Comparison of ENCODE assay signal across 8 cellular contexts in the genomic region with DNA sequence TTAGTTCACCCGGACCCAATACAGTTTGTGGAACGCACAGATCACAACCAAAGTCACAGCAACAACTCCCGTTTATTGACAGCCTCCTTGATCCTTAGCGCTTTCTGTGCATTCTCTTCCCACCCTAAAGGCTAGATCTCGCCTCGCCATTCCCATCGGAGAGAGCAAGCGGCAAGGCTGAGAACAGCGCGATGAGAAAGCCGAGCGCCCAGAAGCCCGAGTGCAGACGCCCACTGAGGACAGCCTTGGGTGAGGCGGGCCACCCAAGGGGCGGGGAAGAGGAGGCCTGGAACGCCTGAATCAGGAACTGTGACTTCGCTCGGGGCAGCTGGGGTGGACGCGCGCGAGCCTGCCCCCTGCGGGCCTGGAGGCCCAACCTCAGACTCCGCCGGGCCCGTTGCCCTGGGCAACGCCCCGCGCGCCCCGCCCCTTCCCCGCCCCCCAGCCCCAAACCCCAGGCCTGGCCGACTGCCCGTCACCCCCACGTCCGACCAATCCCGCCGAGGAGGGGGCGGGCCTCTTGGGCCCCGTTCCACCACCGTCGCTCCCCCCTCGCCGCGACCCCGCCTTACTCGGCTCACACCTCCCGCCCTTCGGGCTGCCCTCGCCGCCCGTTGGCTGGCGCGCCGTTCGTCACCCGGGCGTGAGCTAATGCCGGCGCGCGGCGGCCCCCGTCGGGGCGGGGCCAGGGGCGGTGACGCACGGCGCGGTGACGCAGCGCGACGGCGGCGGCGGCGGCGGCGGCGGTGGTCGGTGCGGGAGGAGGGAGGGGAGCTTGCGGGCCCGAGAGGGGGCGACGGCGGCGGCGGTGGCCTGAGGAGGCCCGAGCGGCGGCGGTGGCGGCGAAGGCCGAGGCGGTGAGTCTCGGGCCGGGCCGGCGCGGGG. TPM values are rescaled to one million over a fixed set of nuclear protein-coding genes. Genes with fewer than 3 reads are reported as not detected.
DNase-seq lines count a peak whose midpoint lies in the region; ATAC-seq and TF ChIP-seq lines count a peak whose summit lies in the region.

A gene with protein sequence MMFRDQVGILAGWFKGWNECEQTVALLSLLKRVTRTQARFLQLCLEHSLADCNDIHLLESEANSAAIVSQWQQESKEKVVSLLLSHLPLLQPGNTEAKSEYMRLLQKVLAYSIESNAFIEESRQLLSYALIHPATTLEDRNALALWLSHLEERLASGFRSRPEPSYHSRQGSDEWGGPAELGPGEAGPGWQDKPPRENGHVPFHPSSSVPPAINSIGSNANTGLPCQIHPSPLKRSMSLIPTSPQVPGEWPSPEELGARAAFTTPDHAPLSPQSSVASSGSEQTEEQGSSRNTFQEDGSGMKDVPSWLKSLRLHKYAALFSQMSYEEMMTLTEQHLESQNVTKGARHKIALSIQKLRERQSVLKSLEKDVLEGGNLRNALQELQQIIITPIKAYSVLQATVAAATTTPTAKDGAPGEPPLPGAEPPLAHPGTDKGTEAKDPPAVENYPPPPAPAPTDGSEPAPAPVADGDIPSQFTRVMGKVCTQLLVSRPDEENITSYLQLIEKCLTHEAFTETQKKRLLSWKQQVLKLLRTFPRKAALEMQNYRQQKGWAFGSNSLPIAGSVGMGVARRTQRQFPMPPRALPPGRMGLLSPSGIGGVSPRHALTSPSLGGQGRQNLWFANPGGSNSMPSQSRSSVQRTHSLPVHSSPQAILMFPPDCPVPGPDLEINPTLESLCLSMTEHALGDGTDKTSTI (plus strand): TSS at position 702 of the 885 bp plus-strand sequence. CDS start 14,473 bp downstream, outside the sequence.

- H3K27ac ChIP-seq in WERI-Rb-1 (peak within 1 kb of the TSS; percentile 75), mammary epithelial cell (ENCODE audit: insufficient read depth, low read depth, low read length) (peak within 1 kb of the TSS; percentile 81), smooth muscle cell (ENCODE audit: low read depth) (peak within 1 kb of the TSS; percentile 79)

- H3K4me1 ChIP-seq in mammary epithelial cell (ENCODE audit: insufficient read depth, low read length), result peaks cover 6% of the 10 kb centered on the region
- peaks cover 18% of the 10 kb centered on the region for H3K4me1 ChIP-seq in smooth muscle cell (ENCODE audit: low read depth)

- H3K9ac ChIP-seq in mammary epithelial cell (ENCODE audit: insufficient read depth, low read length) (peak within 1 kb of the TSS; percentile 82), smooth muscle cell (ENCODE audit: low read depth) (peak within 1 kb of the TSS; percentile 100)

- no peaks in the 10 kb centered on the region for H4K20me1 ChIP-seq in mammary epithelial cell (ENCODE audit: insufficient read depth, low read length)
- peaks cover 42% of the 10 kb centered on the region for H4K20me1 ChIP-seq in smooth muscle cell (ENCODE audit: low read depth)

- 1% methylated on average over 14 of the region's 105 CpGs for whole genome bisulfite sequencing in mammary epithelial cell (ENCODE audit: low coverage, missing lambda C conversion rate)
- under 1% methylated on average over 50 of the region's 105 CpGs for WGBS in smooth muscle cell (ENCODE audit: low lambda C conversion rate)

- TF ChIP-seq CTCF in WERI-Rb-1 (IDR thresholded peaks at IDR 0.05; ENCODE audit: low read depth, low read length) (peak; percentile 75), mammary epithelial cell (conservative IDR thresholded peaks at IDR 0.05 in 1 of 2, IDR thresholded peaks at IDR 0.05 in 1 of 2; ENCODE audit: extremely low read depth in 1 of 2, insufficient read depth in 1 of 2, low read depth in 1 of 2, low read length in 2 of 2) (peak; percentile 32 to 71), smooth muscle cell (IDR thresholded peaks at IDR 0.05; ENCODE audit: borderline replicate concordance, insufficient read depth, poor library complexity, severe bottlenecking) (peak; percentile 58)

- no TSS peak for BruUV-seq in mammary epithelial cell (replicated peaks; lab: Mats Ljungman, UMichigan)

- H3K36me3 ChIP-seq in WERI-Rb-1 (peaks cover 29% of the 10 kb centered on the region), mammary epithelial cell (ENCODE audit: insufficient read depth, low read length) (no peaks in the 10 kb centered on the region), smooth muscle cell (ENCODE audit: low read depth) (no peaks in the 10 kb centered on the region)

- DNase-seq in AG08395 (ENCODE audit: low spot score) (peak; percentile 98), NCI-H2196 treated with DMSO at 0.1 percent for 48 hours (lab: John Stamatoyannopoulos, UW; ENCODE audit: unreplicated experiment) (peak; percentile 99), WERI-Rb-1 (peak; percentile 99), mammary epithelial cell (peak; percentile 96), iPS-NIHi11 (ENCODE audit: low spot score) (peak; percentile 98), smooth muscle cell (lab: John Stamatoyannopoulos, UW; ENCODE audit: unreplicated experiment) (peak; percentile 97)

- ATAC-seq in GM18873 (IDR thresholded peaks at IDR 0.05; ENCODE audit: low FRiP score, unreplicated experiment) (peak; percentile 86), HG03139 (IDR thresholded peaks at IDR 0.05; ENCODE audit: unreplicated experiment) (peak; percentile 78)

- H3K27me3 ChIP-seq in WERI-Rb-1 (ENCODE audit: insufficient read depth, low read depth, severe bottlenecking) (no peaks in the 10 kb centered on the region), mammary epithelial cell (ENCODE audit: insufficient read depth, low read length) (no peaks in the 10 kb centered on the region), smooth muscle cell (ENCODE audit: low read depth) (no peaks in the 10 kb centered on the region)

- dilution Hi-C loops in mammary epithelial cell (cut with HindIII; ENCODE audit: low sequenced_read_pairs), result loop anchor here (10.0 kb wide), 1 partner anchor 53 kb away; a partner anchor contains a TSS

- intact Hi-C loops in mammary epithelial cell (cut with micrococcal nuclease), result loop anchor here (1.0 to 5.0 kb wide), 2 partner anchors 70 to 190 kb away; a partner anchor contains a TSS

- CTCF ChIA-PET in mammary epithelial cell (lab: Charles Lee; ENCODE audit: low non-redundant PET), result interaction anchor here (0.5 to 0.9 kb wide), 3 partner anchors 14 to 118 kb away, joined by 4 to 14 read pairs (median 6); no protein-coding TSS in a partner anchor

- in situ Hi-C loops in mammary epithelial cell (cut with MboI; ENCODE audit: low sequenced_read_pairs in 2 of 2), result loop anchor here in 1 of 2 donors (25.0 kb wide), 1 partner anchor 380 kb away; no protein-coding TSS in a partner anchor

- H3F3A ChIP-seq in smooth muscle cell (ENCODE audit: low read depth), result no peaks in the 10 kb centered on the region

- peak within 1 kb of the TSS; percentile 81 for H3K4me3 ChIP-seq in WERI-Rb-1 (ENCODE audit: low read depth, low read length)
- peak within 1 kb of the TSS; percentile 79 to 83 (median 80) for H3K4me3 ChIP-seq in mammary epithelial cell (replicated peaks in 1 of 3; ENCODE audit: insufficient read depth in 1 of 3, low read depth in 2 of 3, low read length in 3 of 3)
- H3K4me3 ChIP-seq in smooth muscle cell, result peak within 1 kb of the TSS; percentile 97

- H2AFZ ChIP-seq in mammary epithelial cell (ENCODE audit: low read depth, low read length), result peak within 1 kb of the TSS; percentile 94
- H2AFZ ChIP-seq in smooth muscle cell (ENCODE audit: low read depth), result peak within 1 kb of the TSS; percentile 67

- peaks cover 47% of the 10 kb centered on the region for H3K79me2 ChIP-seq in mammary epithelial cell (ENCODE audit: insufficient read depth, low read length)
- peaks cover 52% of the 10 kb centered on the region for H3K79me2 ChIP-seq in smooth muscle cell (ENCODE audit: low read depth)

- H3K4me2 ChIP-seq in mammary epithelial cell (ENCODE audit: insufficient read depth, low read depth, low read length) (peak within 1 kb of the TSS; percentile 82), smooth muscle cell (peak within 1 kb of the TSS; percentile 100)

- no peaks in the 10 kb centered on the region for H3K9me3 ChIP-seq in WERI-Rb-1 (ENCODE audit: severe bottlenecking)
- H3K9me3 ChIP-seq in mammary epithelial cell (replicated peaks; ENCODE audit: insufficient read depth, low read length), result no peaks in the 10 kb centered on the region
- no peaks in the 10 kb centered on the region for H3K9me3 ChIP-seq in smooth muscle cell (replicated peaks; ENCODE audit: low read depth)

RNA-seq across cellular contexts. Expression of the gene that starts here (rescaled TPM):
- total RNA-seq in mammary epithelial cell, result 10 to 100 TPM; 54.3 to 95.2 TPM
- 54.1 TPM for polyA plus RNA-seq in mammary epithelial cell
- polyA minus RNA-seq in mammary epithelial cell, result 144 TPM
- 37.1 and 58.3 TPM in 2 replicates for total RNA-seq in smooth muscle cell
- 61.8 and 81.9 TPM in 2 replicates for polyA plus RNA-seq in smooth muscle cell

Comparison
In these comparisons a context has a peak if more than half of its experiments do, and no peak if none do; other contexts are left out.
1. Peak in every context shown above with its lines: DNase-seq, ATAC-seq, H3K4me3 ChIP-seq and H3K27ac ChIP-seq.